Comparison of ENCODE assay signal across 1 cellular context in genomic region chr2:148994341-148994740, GRCh38.
TF ChIP-seq lines count a peak whose summit lies in the region.

No MANE protein-coding gene starts in this region.

TF ChIP-seq in HepG2, 621 proteins besides CTCF, POLR2A, EP300 and RAD21:
- TF ChIP-seq NFATC3 (CRISPR knock-in tag; IDR thresholded peaks at IDR 0.05) (no peak), REL (CRISPR knock-in tag; conservative IDR thresholded peaks at IDR 0.05) (no peak), ARNT2 (CRISPR knock-in tag; IDR thresholded peaks at IDR 0.05; ENCODE audit: low read depth) (no peak), ZFP36 (IDR thresholded peaks at IDR 0.05; ENCODE audit: borderline replicate concordance, low read depth, low read length, partially characterized antibody) (no peak), ZKSCAN1 (IDR thresholded peaks at IDR 0.05; ENCODE audit: low read length) (no peak), ZNF740 (CRISPR knock-in tag; IDR thresholded peaks at IDR 0.05) (no peak), KAT2B (IDR thresholded peaks at IDR 0.05; ENCODE audit: borderline replicate concordance, low read depth, low read length) (no peak), SIX1 (CRISPR knock-in tag; IDR thresholded peaks at IDR 0.05; ENCODE audit: borderline replicate concordance) (no peak), NFYB (CRISPR knock-in tag; IDR thresholded peaks at IDR 0.05) (no peak), MAZ (IDR thresholded peaks at IDR 0.05; ENCODE audit: borderline replicate concordance, low read depth, low read length) (no peak), MAZ (CRISPR knock-in tag; IDR thresholded peaks at IDR 0.05; ENCODE audit: low read depth) (no peak), MTF1 (CRISPR knock-in tag; IDR thresholded peaks at IDR 0.05) (no peak), MEIS2 (CRISPR knock-in tag; IDR thresholded peaks at IDR 0.05) (no peak), ZBTB40 (IDR thresholded peaks at IDR 0.05) (no peak), ZBTB40 (CRISPR knock-in tag; IDR thresholded peaks at IDR 0.05) (no peak), ZNF451 (CRISPR knock-in tag; IDR thresholded peaks at IDR 0.05) (no peak), JUN (CRISPR knock-in tag; IDR thresholded peaks at IDR 0.05) (no peak)
